ENCODE assay signal across 19 cellular contexts in the genomic region with DNA sequence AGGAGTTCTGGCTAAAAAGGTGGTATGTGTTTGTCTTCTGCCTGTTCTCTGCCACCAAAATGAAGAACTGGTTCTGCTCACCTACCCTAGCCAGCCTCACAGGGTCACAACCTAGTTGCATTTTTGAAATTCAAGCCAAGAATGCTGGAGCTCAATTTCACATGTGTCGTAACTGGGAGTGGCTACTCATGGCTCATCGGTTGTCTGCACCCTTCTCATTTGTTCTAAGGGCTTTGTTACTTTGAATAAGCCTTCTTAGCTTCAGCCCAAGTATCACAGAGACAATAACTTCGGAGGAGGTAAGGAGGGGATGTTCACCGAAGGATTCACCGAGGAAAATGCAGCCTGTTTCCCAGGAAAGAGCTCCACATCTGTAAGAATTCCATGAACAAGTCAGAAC.
DNase-seq lines count a peak whose midpoint lies in the region; TF ChIP-seq lines count a peak whose summit lies in the region.
"Had no signal": no experiment of that assay in that cellular context is flagged by ENCODE, and none has a peak within 500 bp of the region (broad histone marks: within the 10 kb centered on the region; RNA-seq: fewer than 3 reads in every experiment).

No MANE protein-coding gene starts in this region.

- no peaks in the 10 kb centered on the region for H3K27me3 ChIP-seq in uterus
- H3K27me3 ChIP-seq: pancreas, tibial artery had no signal

- peak overlapping the region in 2 of 5 experiments; percentile 24 to 63 for H3K4me3 Mint-ChIP-seq in brain
- H3K4me3 Mint-ChIP-seq: activated CD4-positive, alpha-beta T cell treated with anti-CD3 and anti-CD28 coated beads for 36 hours; CD4-positive, alpha-beta memory T cell; dendritic cell treated with granulocyte-macrophage colony-stimulating factor and Interleukin-4, amounts not matched to agents 40 ng/mL and 50 ng/mL, for 4 days; IgD-negative memory B cell; stimulated activated effector memory CD8-positive, alpha-beta T cell treated with anti-CD3 and anti-CD28 coated beads, Interleukin-12 subunit alpha, Interleukin-12 subunit beta, amount 100 ng/mL, for 72 hours had no signal

- H3K27ac ChIP-seq in uterus = peak overlapping the region in 1 of 2 donors; percentile 24
- H3K27ac ChIP-seq: pancreas, tibial artery had no signal

- TF ChIP-seq CTCF in brain (conservative IDR thresholded peaks at IDR 0.05) (no peak), uterus (IDR thresholded peaks at IDR 0.05) (no peak)

- H3K36me3 ChIP-seq in uterus = no peaks in the 10 kb centered on the region
- H3K36me3 ChIP-seq: pancreas, tibial artery had no signal

- H3K4me1 Mint-ChIP-seq in brain = peaks cover 54% of the 10 kb centered on the region
- H3K4me1 Mint-ChIP-seq: activated CD4-positive, alpha-beta T cell treated with anti-CD3 and anti-CD28 coated beads for 36 hours; CD4-positive, alpha-beta memory T cell; IgD-negative memory B cell; stimulated activated effector memory CD8-positive, alpha-beta T cell treated with anti-CD3 and anti-CD28 coated beads, Interleukin-12 subunit alpha, Interleukin-12 subunit beta, amount 100 ng/mL, for 72 hours had no signal

- H3K27ac Mint-ChIP-seq in brain = peak overlapping the region in 3 of 5 experiments; percentile 57 to 83 (median 65)
- H3K27ac Mint-ChIP-seq: activated CD4-positive, alpha-beta T cell treated with anti-CD3 and anti-CD28 coated beads for 36 hours; CD4-positive, alpha-beta memory T cell; dendritic cell treated with granulocyte-macrophage colony-stimulating factor and Interleukin-4, amounts not matched to agents 40 ng/mL and 50 ng/mL, for 4 days; IgD-negative memory B cell; stimulated activated effector memory CD8-positive, alpha-beta T cell treated with anti-CD3 and anti-CD28 coated beads, Interleukin-12 subunit alpha, Interleukin-12 subunit beta, amount 100 ng/mL, for 72 hours had no signal

- H3K9me3 Mint-ChIP-seq in brain = peaks cover 0 to 5% (median 0%) of the 10 kb centered on the region in 5 experiments

- no peak overlapping the region for H3K4me3 ChIP-seq in uterus
- H3K4me3 ChIP-seq: pancreas, tibial artery had no signal

- no peak for TF ChIP-seq POLR2A in uterus (IDR thresholded peaks at IDR 0.05)

- DNase-seq in SIG-M5 treated with dmso at 0.1 percent for 504 hours (lab: John Stamatoyannopoulos, UW; ENCODE audit: unreplicated experiment) (peak; percentile 20), SIG-M5 (lab: John Stamatoyannopoulos, UW) (no peak), iPS-NIHi11 (ENCODE audit: low spot score) (peak; percentile 7), uterus (peak; percentile 18 to 32), NOMO-1 (lab: John Stamatoyannopoulos, UW; ENCODE audit: unreplicated experiment in 2 of 2) (no peak), SK-N-DZ (ENCODE audit: low spot score) (no peak)
- DNase-seq in stimulated activated CD4-positive, alpha-beta T cell treated with anti-CD3 and anti-CD28 coated beads, Interleukin-1b, Interleukin-23, amount 100 ng/mL, for 48 hours = no peak
- DNase-seq: activated CD4-positive, alpha-beta T cell treated with anti-CD3 and anti-CD28 coated beads for 36 hours; activated naive CD4-positive, alpha-beta T cell treated with Interleukin-2 at 50 U/mL for 16 hours; CD4-positive, alpha-beta memory T cell; hypothalamus; left colon; pancreas; small intestine; tibial artery had no signal

- peaks cover 54% of the 10 kb centered on the region for H3K27me3 Mint-ChIP-seq in brain
- H3K27me3 Mint-ChIP-seq: activated CD4-positive, alpha-beta T cell treated with anti-CD3 and anti-CD28 coated beads for 36 hours; CD4-positive, alpha-beta memory T cell; dendritic cell treated with granulocyte-macrophage colony-stimulating factor and Interleukin-4, amounts not matched to agents 40 ng/mL and 50 ng/mL, for 4 days; IgD-negative memory B cell had no signal

- no peaks in the 10 kb centered on the region for H3K4me1 ChIP-seq in uterus
- H3K4me1 ChIP-seq: pancreas, tibial artery had no signal

- intact Hi-C loops in uterus (cut with DNase I; ENCODE audit: low total_unique reads) = no loop called here

- no peaks in the 10 kb centered on the region for H3K9me3 ChIP-seq in uterus
- H3K9me3 ChIP-seq: pancreas, tibial artery had no signal

- H3K36me3 Mint-ChIP-seq in brain = no peaks in the 10 kb centered on the region
- H3K36me3 Mint-ChIP-seq: CD4-positive, alpha-beta memory T cell; IgD-negative memory B cell; stimulated activated effector memory CD8-positive, alpha-beta T cell treated with anti-CD3 and anti-CD28 coated beads, Interleukin-12 subunit alpha, Interleukin-12 subunit beta, amount 100 ng/mL, for 72 hours had no signal

Comparison
In these comparisons a context has a peak if more than half of its experiments do, and no peak if none do; other contexts are left out.
1. DNase-seq: peak in SIG-M5 treated with dmso at 0.1 percent for 504 hours (single experiment), iPS-NIHi11 (single experiment) and uterus (2 of 2); none in SIG-M5 (single experiment), NOMO-1 (0 of 2), stimulated activated CD4-positive, alpha-beta T cell treated with anti-CD3 and anti-CD28 coated beads, Interleukin-1b, Interleukin-23, amount 100 ng/mL, for 48 hours (single experiment) and SK-N-DZ (single experiment).